21 cellular contexts compared by ENCODE assay signal in genomic region chr7:38191791-38192190, GRCh38. TPM values are rescaled to one million over a fixed set of nuclear protein-coding genes. Genes with fewer than 3 reads are reported as not detected.
DNase-seq lines count a peak whose midpoint lies in the region; ATAC-seq and TF ChIP-seq lines count a peak whose summit lies in the region.
"Had no signal": no experiment of that assay in that cellular context is flagged by ENCODE, and none has a peak within 500 bp of the region (broad histone marks: within the 10 kb centered on the region; RNA-seq: fewer than 3 reads in every experiment).

No MANE protein-coding gene starts in this region.

- H3K4me1 ChIP-seq in HUES6 (ENCODE audit: control insufficient read depth, insufficient read depth, low read length) (peaks cover 39% of the 10 kb centered on the region), thyroid gland (peaks cover 13 to 16% of the 10 kb centered on the region in 2 donors)

- H3K4me3 ChIP-seq in HUES6 (ENCODE audit: low read depth, low read length) (no peak overlapping the region), thyroid gland (replicated peaks in 1 of 3) (no peak overlapping the region)
- H3K4me3 ChIP-seq: GM12878, SJSA1 had no signal

- H3K27ac ChIP-seq in HUES6 (ENCODE audit: low read depth, low read length) (0 out of 2 replicates have a peak overlapping the region, but pooled peaks have one; percentile 14), thyroid gland (peak overlapping the region in 2 of 3 donors; percentile 9 to 31)
- H3K27ac ChIP-seq: SJSA1 had no signal

- CTCF ChIA-PET in activated CD8-positive, alpha-beta memory T cell treated with anti-CD3 and anti-CD28 coated beads, Interleukin-2, amount 10 ng/mL, durations not matched to agents 7 days and 5 days (lab: Charles Lee): interaction anchor here (1.0 to 8.6 kb wide), 5 partner anchors 10 to 176 kb away, joined by 4 to 69 read pairs (median 5); no protein-coding TSS in a partner anchor

- DNase-seq in activated CD8-positive, alpha-beta memory T cell treated with anti-CD3 and anti-CD28 coated beads, Interleukin-2, amount 10 ng/mL, durations not matched to agents 7 days and 5 days: no peak
- DNase-seq in activated CD8-positive, alpha-beta memory T cell treated with anti-CD3 and anti-CD28 coated beads, Interleukin-2, amount 50 U/mL, for 4 hours: no peak
- DNase-seq in glutamatergic neuron (no peak), thyroid gland (no peak), NCI-H1417 (lab: John Stamatoyannopoulos, UW) (no peak)
- DNase-seq: CD4-positive, alpha-beta T cell; DMS53; EL; H7; IMR-90; NCI-H1048; NCI-H1436 treated with DMSO at 0.1 percent for 48 hours; NCI-H2029; NCI-H345; NCI-H524 treated with DMSO at 0.1 percent for 48 hours had no signal

- TF ChIP-seq POLR2A in thyroid gland (IDR thresholded peaks at IDR 0.05): no peak

- peaks cover 2% of the 10 kb centered on the region for H3K9me3 Mint-ChIP-seq in activated CD8-positive, alpha-beta memory T cell treated with anti-CD3 and anti-CD28 coated beads, Interleukin-2, amount 10 ng/mL, durations not matched to agents 7 days and 5 days (ENCODE audit: low read depth)
- H3K9me3 Mint-ChIP-seq in glutamatergic neuron (ENCODE audit: unreplicated experiment): peaks cover 1% of the 10 kb centered on the region
- H3K9me3 Mint-ChIP-seq: CD4-positive, alpha-beta T cell had no signal

- no peaks in the 10 kb centered on the region for H3K36me3 ChIP-seq in HUES6 (ENCODE audit: control insufficient read depth, insufficient read depth, low read length)
- H3K36me3 ChIP-seq in thyroid gland: no peaks in the 10 kb centered on the region

- peaks cover 21% of the 10 kb centered on the region for H3K4me1 Mint-ChIP-seq in activated CD8-positive, alpha-beta memory T cell treated with anti-CD3 and anti-CD28 coated beads, Interleukin-2, amount 10 ng/mL, durations not matched to agents 7 days and 5 days
- peaks cover 49% of the 10 kb centered on the region for H3K4me1 Mint-ChIP-seq in glutamatergic neuron (ENCODE audit: low read depth, unreplicated experiment)

- H3K27me3 ChIP-seq in HUES6 (ENCODE audit: control insufficient read depth, insufficient read depth, low read length) (no peaks in the 10 kb centered on the region), thyroid gland (no peaks in the 10 kb centered on the region)
- H3K27me3 ChIP-seq: SJSA1 had no signal

- no peak overlapping the region for H3K27ac Mint-ChIP-seq in activated CD8-positive, alpha-beta memory T cell treated with anti-CD3 and anti-CD28 coated beads, Interleukin-2, amount 10 ng/mL, durations not matched to agents 7 days and 5 days
- peak overlapping the region; percentile 0 for H3K27ac Mint-ChIP-seq in glutamatergic neuron (ENCODE audit: unreplicated experiment)
- H3K27ac Mint-ChIP-seq: CD4-positive, alpha-beta T cell had no signal

- ATAC-seq in activated CD8-positive, alpha-beta memory T cell treated with anti-CD3 and anti-CD28 coated beads, Interleukin-2, amount 10 ng/mL, durations not matched to agents 7 days and 5 days: no peak
- no peak for ATAC-seq in GM18520 (IDR thresholded peaks at IDR 0.05; ENCODE audit: unreplicated experiment)
- ATAC-seq in GM21367 (IDR thresholded peaks at IDR 0.05; ENCODE audit: unreplicated experiment): no peak
- ATAC-seq: GM12878, Panc1 had no signal

- peak overlapping the region; percentile 16 for H3K4me3 Mint-ChIP-seq in activated CD8-positive, alpha-beta memory T cell treated with anti-CD3 and anti-CD28 coated beads, Interleukin-2, amount 10 ng/mL, durations not matched to agents 7 days and 5 days
- no peak overlapping the region for H3K4me3 Mint-ChIP-seq in glutamatergic neuron (ENCODE audit: unreplicated experiment)
- H3K4me3 Mint-ChIP-seq: CD4-positive, alpha-beta T cell had no signal

- H3K36me3 Mint-ChIP-seq in activated CD8-positive, alpha-beta memory T cell treated with anti-CD3 and anti-CD28 coated beads, Interleukin-2, amount 10 ng/mL, durations not matched to agents 7 days and 5 days: peaks cover 33% of the 10 kb centered on the region
- H3K36me3 Mint-ChIP-seq in glutamatergic neuron (ENCODE audit: unreplicated experiment): no peaks in the 10 kb centered on the region

- H3K27me3 Mint-ChIP-seq in activated CD8-positive, alpha-beta memory T cell treated with anti-CD3 and anti-CD28 coated beads, Interleukin-2, amount 10 ng/mL, durations not matched to agents 7 days and 5 days: no peaks in the 10 kb centered on the region
- H3K27me3 Mint-ChIP-seq in glutamatergic neuron (ENCODE audit: unreplicated experiment): no peaks in the 10 kb centered on the region
- H3K27me3 Mint-ChIP-seq: CD4-positive, alpha-beta T cell had no signal

- intact Hi-C loops in thyroid gland (cut with DNase I): no loop called here

- no peaks in the 10 kb centered on the region for H3K9me3 ChIP-seq in HUES6 (ENCODE audit: control insufficient read depth, insufficient read depth, low read depth, low read length)
- H3K9me3 ChIP-seq in thyroid gland: no peaks in the 10 kb centered on the region
- H3K9me3 ChIP-seq: SJSA1 had no signal

- TF ChIP-seq CTCF in glutamatergic neuron (IDR thresholded peaks at IDR 0.05; ENCODE audit: partially characterized antibody, unreplicated experiment) (no peak), thyroid gland (IDR thresholded peaks at IDR 0.05) (no peak)

- no peak overlapping the region for H3K9ac ChIP-seq in HUES6 (ENCODE audit: low read length)

- WGBS in thyroid gland, 2 donors: 95 to 96% methylated on average over 1 of the region's 1 CpG

RNA-seq across cellular contexts. Expression of gene STARD3NL, which starts 13.7 kb away (rescaled TPM):
- total RNA-seq in activated CD8-positive, alpha-beta memory T cell treated with anti-CD3 and anti-CD28 coated beads, Interleukin-2, amount 10 ng/mL, durations not matched to agents 7 days and 5 days: 10 to 100 TPM; 31.9 to 40.0 TPM
- total RNA-seq in glutamatergic neuron (ENCODE audit: unreplicated experiment): 158 TPM
- 10 to 100 TPM; 53.1 to 77.4 (median 62.0) TPM for total RNA-seq in thyroid gland
